Comparison of ENCODE assay signal across 13 cellular contexts in genomic region chr22:44357296-44357961, GRCh38. TPM values are rescaled to one million over a fixed set of nuclear protein-coding genes. Genes with fewer than 3 reads are reported as not detected.
DNase-seq lines count a peak whose midpoint lies in the region; ATAC-seq and TF ChIP-seq lines count a peak whose summit lies in the region.
"Had no signal": no experiment of that assay in that cellular context is flagged by ENCODE, and none has a peak within 500 bp of the region (broad histone marks: within the 10 kb centered on the region; RNA-seq: fewer than 3 reads in every experiment).

No MANE protein-coding gene starts in this region.

- H3K27me3 ChIP-seq in WERI-Rb-1 (ENCODE audit: insufficient read depth, low read depth, severe bottlenecking) (no peaks in the 10 kb centered on the region), breast epithelium (peaks cover 0 to 20% of the 10 kb centered on the region in 2 donors)

- peak overlapping the region; percentile 4 for H3K27ac Mint-ChIP-seq in activated naive CD4-positive, alpha-beta T cell treated with anti-CD3 and anti-CD28 coated beads, Interleukin-2, amount 50 U/mL, for 24 hours
- no peak overlapping the region for H3K27ac Mint-ChIP-seq in type B pancreatic cell
- H3K27ac Mint-ChIP-seq: T-helper 1 cell treated with Interleukin-12 subunit alpha and Interleukin-12 subunit beta and Interleukin-4 antibody, amounts not matched to agents 30 μg/mL and 1 μg/mL, for 36 hours had no signal

- intact Hi-C loops in breast epithelium (cut with DNase I; ENCODE audit: low total_unique reads): no loop called here

- H3K27ac ChIP-seq in WERI-Rb-1: 0 out of 2 replicates have a peak overlapping the region, but pooled peaks have one; percentile 25
- no peak overlapping the region for H3K27ac ChIP-seq in breast epithelium
- H3K27ac ChIP-seq: gastrocnemius medialis, neutrophil had no signal

- TF ChIP-seq CTCF in WERI-Rb-1 (IDR thresholded peaks at IDR 0.05; ENCODE audit: low read depth, low read length) (peak; percentile 56), type B pancreatic cell (conservative IDR thresholded peaks at IDR 0.05) (peak; percentile 56), breast epithelium (IDR thresholded peaks at IDR 0.05) (no peak)

- H3K4me1 Mint-ChIP-seq in activated naive CD4-positive, alpha-beta T cell treated with anti-CD3 and anti-CD28 coated beads, Interleukin-2, amount 50 U/mL, for 24 hours: no peaks in the 10 kb centered on the region
- peaks cover 11% of the 10 kb centered on the region for H3K4me1 Mint-ChIP-seq in type B pancreatic cell (ENCODE audit: unreplicated experiment)

- H3K9me3 Mint-ChIP-seq in activated naive CD4-positive, alpha-beta T cell treated with anti-CD3 and anti-CD28 coated beads, Interleukin-2, amount 50 U/mL, for 24 hours: no peaks in the 10 kb centered on the region
- no peaks in the 10 kb centered on the region for H3K9me3 Mint-ChIP-seq in type B pancreatic cell
- H3K9me3 Mint-ChIP-seq: T-helper 1 cell treated with Interleukin-12 subunit alpha and Interleukin-12 subunit beta and Interleukin-4 antibody, amounts not matched to agents 30 μg/mL and 1 μg/mL, for 36 hours had no signal

- H3K36me3 ChIP-seq in WERI-Rb-1: no peaks in the 10 kb centered on the region
- H3K36me3 ChIP-seq in breast epithelium: no peaks in the 10 kb centered on the region
- H3K36me3 ChIP-seq: gastrocnemius medialis, neutrophil had no signal

- ATAC-seq in GM18873 (IDR thresholded peaks at IDR 0.05; ENCODE audit: low FRiP score, unreplicated experiment): no peak
- ATAC-seq: gastrocnemius medialis had no signal

- no peaks in the 10 kb centered on the region for H3K9me3 ChIP-seq in WERI-Rb-1 (ENCODE audit: severe bottlenecking)
- H3K9me3 ChIP-seq in breast epithelium: no peaks in the 10 kb centered on the region
- H3K9me3 ChIP-seq: gastrocnemius medialis, neutrophil had no signal

- no peak for DNase-seq in activated naive CD4-positive, alpha-beta T cell treated with anti-CD3 and anti-CD28 coated beads, Interleukin-2, amount 50 U/mL, for 16 hours
- DNase-seq in WERI-Rb-1 (peak; percentile 37), iPS-NIHi11 (ENCODE audit: low spot score) (peak; percentile 59), type B pancreatic cell (ENCODE audit: extremely low spot score, unreplicated experiment) (no peak), breast epithelium (ENCODE audit: low spot score in 2 of 2) (no peak), T1000 (lab: John Stamatoyannopoulos, UW) (no peak)
- DNase-seq: activated gamma-delta T cell treated with Interleukin-2 at 50 U/mL for 16 hours, gastrocnemius medialis, NCI-H2081 treated with DMSO at 0.1 percent for 48 hours had no signal

- no peak overlapping the region for H3K4me3 ChIP-seq in WERI-Rb-1 (ENCODE audit: low read depth, low read length)
- H3K4me3 ChIP-seq in breast epithelium: no peak overlapping the region
- H3K4me3 ChIP-seq: gastrocnemius medialis had no signal

- no peaks in the 10 kb centered on the region for H3K36me3 Mint-ChIP-seq in activated naive CD4-positive, alpha-beta T cell treated with anti-CD3 and anti-CD28 coated beads, Interleukin-2, amount 50 U/mL, for 24 hours
- no peaks in the 10 kb centered on the region for H3K36me3 Mint-ChIP-seq in type B pancreatic cell

- no peak for TF ChIP-seq POLR2A in breast epithelium (IDR thresholded peaks at IDR 0.05)

- H3K4me3 Mint-ChIP-seq in activated naive CD4-positive, alpha-beta T cell treated with anti-CD3 and anti-CD28 coated beads, Interleukin-2, amount 50 U/mL, for 24 hours: no peak overlapping the region
- no peak overlapping the region for H3K4me3 Mint-ChIP-seq in type B pancreatic cell
- H3K4me3 Mint-ChIP-seq: T-helper 1 cell treated with Interleukin-12 subunit alpha and Interleukin-12 subunit beta and Interleukin-4 antibody, amounts not matched to agents 30 μg/mL and 1 μg/mL, for 36 hours had no signal

- peaks cover 0 to 10% of the 10 kb centered on the region in 2 donors for H3K4me1 ChIP-seq in breast epithelium

- H3K27me3 Mint-ChIP-seq in activated naive CD4-positive, alpha-beta T cell treated with anti-CD3 and anti-CD28 coated beads, Interleukin-2, amount 50 U/mL, for 24 hours: peaks cover 8% of the 10 kb centered on the region
- peaks cover 3% of the 10 kb centered on the region for H3K27me3 Mint-ChIP-seq in type B pancreatic cell

RNA-seq across cellular contexts. Expression of gene SHISAL1, which starts 44.7 kb away (rescaled TPM):
- total RNA-seq in type B pancreatic cell (ENCODE audit: low replicate concordance) (2.3 and 2.8 TPM in 2 replicates), breast epithelium (1 to 10 TPM in 1 of 3 donors, under 1 TPM in 2; 0.32 to 1.2 (median 0.33) TPM)

Comparison
In these comparisons a context has a peak if more than half of its experiments do, and no peak if none do; other contexts are left out.
1. DNase-seq: peak in WERI-Rb-1 (single experiment) and iPS-NIHi11 (single experiment); none in activated naive CD4-positive, alpha-beta T cell treated with anti-CD3 and anti-CD28 coated beads, Interleukin-2, amount 50 U/mL, for 16 hours (single experiment), type B pancreatic cell (single experiment), breast epithelium (0 of 2) and T1000 (single experiment).
2. CTCF ChIP-seq: peak in WERI-Rb-1 (single experiment) and type B pancreatic cell (single experiment); none in breast epithelium (0 of 3).